Comparison of ENCODE assay signal across 1 cellular context in the genomic region with DNA sequence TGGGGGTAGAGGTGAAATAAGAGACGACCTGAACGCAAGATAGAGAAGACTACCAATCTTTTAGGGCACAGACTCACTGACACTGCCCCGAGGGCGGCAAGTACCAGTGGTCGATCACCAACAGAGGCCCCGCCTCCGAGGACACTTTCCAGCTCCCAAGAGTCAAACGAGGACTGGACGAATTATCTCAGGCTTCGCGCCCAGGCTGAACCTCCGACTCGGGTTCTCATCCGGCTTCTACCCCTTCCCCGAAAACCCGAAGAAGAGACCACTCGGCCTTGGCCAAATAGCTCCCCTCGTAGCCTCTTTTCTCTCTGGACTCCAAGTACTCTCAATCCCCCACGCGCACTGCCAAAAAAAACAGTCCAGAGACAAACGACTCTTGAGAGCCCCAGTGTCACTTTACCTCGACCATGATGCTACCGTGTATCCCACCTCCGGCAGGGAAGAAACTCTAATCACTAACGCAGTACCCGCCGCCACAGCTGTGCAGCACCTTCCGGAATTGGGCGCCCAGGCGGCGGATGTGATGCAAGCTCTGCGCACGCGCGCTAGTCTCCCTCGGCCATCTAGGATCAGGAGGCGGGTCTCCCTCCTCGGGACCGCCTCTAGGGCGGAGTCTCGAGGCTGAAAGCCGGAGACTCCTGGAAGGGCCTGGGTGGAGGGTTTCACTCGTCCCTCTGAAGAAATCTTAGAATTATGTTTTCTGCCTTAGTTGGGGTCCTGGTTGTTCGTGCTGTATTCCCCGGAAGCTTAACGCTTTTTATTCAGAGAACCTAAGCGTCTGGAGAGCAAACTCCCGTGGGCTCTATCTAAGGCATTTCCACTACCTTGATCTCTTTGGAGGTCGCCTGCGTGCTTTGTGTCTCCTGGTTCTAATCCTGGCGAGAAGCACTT.
TF ChIP-seq lines count a peak whose summit lies in the region.

A gene (minus strand): TSS at position 507 of the 897 bp plus-strand sequence. CDS start 92 bp downstream, at position 415.

TF ChIP-seq in HepG2, 621 proteins besides CTCF, POLR2A, EP300 and RAD21 (continued from another document and continues in another):
- TF ChIP-seq, protein P1, sequence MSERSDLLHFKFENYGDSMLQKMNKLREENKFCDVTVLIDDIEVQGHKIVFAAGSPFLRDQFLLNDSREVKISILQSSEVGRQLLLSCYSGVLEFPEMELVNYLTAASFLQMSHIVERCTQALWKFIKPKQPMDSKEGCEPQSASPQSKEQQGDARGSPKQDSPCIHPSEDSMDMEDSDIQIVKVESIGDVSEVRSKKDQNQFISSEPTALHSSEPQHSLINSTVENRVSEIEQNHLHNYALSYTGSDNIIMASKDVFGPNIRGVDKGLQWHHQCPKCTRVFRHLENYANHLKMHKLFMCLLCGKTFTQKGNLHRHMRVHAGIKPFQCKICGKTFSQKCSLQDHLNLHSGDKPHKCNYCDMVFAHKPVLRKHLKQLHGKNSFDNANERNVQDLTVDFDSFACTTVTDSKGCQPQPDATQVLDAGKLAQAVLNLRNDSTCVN (CRISPR knock-in tag; IDR thresholded peaks at IDR 0.05; ENCODE audit: borderline replicate concordance) = no peak
- TF ChIP-seq, protein P2, sequence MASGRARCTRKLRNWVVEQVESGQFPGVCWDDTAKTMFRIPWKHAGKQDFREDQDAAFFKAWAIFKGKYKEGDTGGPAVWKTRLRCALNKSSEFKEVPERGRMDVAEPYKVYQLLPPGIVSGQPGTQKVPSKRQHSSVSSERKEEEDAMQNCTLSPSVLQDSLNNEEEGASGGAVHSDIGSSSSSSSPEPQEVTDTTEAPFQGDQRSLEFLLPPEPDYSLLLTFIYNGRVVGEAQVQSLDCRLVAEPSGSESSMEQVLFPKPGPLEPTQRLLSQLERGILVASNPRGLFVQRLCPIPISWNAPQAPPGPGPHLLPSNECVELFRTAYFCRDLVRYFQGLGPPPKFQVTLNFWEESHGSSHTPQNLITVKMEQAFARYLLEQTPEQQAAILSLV (CRISPR knock-in tag; IDR thresholded peaks at IDR 0.05; ENCODE audit: borderline replicate concordance) = no peak
- no peak for TF ChIP-seq NFKB2 (CRISPR knock-in tag; IDR thresholded peaks at IDR 0.05; ENCODE audit: borderline replicate concordance)
- TF ChIP-seq ONECUT2 (CRISPR knock-in tag; IDR thresholded peaks at IDR 0.05) = no peak
- TF ChIP-seq NFKBIZ (CRISPR knock-in tag; IDR thresholded peaks at IDR 0.05) = no peak
- no peak for TF ChIP-seq ZNF652 (CRISPR knock-in tag; IDR thresholded peaks at IDR 0.05; ENCODE audit: borderline replicate concordance, low read depth)
- TF ChIP-seq, protein P3, sequence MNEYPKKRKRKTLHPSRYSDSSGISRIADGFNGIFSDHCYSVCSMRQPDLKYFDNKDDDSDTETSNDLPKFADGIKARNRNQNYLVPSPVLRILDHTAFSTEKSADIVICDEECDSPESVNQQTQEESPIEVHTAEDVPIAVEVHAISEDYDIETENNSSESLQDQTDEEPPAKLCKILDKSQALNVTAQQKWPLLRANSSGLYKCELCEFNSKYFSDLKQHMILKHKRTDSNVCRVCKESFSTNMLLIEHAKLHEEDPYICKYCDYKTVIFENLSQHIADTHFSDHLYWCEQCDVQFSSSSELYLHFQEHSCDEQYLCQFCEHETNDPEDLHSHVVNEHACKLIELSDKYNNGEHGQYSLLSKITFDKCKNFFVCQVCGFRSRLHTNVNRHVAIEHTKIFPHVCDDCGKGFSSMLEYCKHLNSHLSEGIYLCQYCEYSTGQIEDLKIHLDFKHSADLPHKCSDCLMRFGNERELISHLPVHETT (CRISPR knock-in tag; conservative IDR thresholded peaks at IDR 0.05) = no peak
- TF ChIP-seq, protein P4, sequence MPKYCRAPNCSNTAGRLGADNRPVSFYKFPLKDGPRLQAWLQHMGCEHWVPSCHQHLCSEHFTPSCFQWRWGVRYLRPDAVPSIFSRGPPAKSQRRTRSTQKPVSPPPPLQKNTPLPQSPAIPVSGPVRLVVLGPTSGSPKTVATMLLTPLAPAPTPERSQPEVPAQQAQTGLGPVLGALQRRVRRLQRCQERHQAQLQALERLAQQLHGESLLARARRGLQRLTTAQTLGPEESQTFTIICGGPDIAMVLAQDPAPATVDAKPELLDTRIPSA (CRISPR knock-in tag; IDR thresholded peaks at IDR 0.05; ENCODE audit: borderline replicate concordance) = no peak
- peak; percentile 33; the same call in 1 of the 2 replicates for TF ChIP-seq ZSCAN9 (CRISPR knock-in tag; IDR thresholded peaks at IDR 0.05; ENCODE audit: borderline replicate concordance)
- TF ChIP-seq, protein P5, sequence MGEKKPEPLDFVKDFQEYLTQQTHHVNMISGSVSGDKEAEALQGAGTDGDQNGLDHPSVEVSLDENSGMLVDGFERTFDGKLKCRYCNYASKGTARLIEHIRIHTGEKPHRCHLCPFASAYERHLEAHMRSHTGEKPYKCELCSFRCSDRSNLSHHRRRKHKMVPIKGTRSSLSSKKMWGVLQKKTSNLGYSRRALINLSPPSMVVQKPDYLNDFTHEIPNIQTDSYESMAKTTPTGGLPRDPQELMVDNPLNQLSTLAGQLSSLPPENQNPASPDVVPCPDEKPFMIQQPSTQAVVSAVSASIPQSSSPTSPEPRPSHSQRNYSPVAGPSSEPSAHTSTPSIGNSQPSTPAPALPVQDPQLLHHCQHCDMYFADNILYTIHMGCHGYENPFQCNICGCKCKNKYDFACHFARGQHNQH (CRISPR knock-in tag; IDR thresholded peaks at IDR 0.05) = no peak; the same call in 1 of the 2 replicates
- TF ChIP-seq ATF7 (IDR thresholded peaks at IDR 0.05) = no peak
- no peak for TF ChIP-seq ATF7 (CRISPR knock-in tag; IDR thresholded peaks at IDR 0.05)
- no peak; the same call in 1 of the 2 replicates for TF ChIP-seq NRL (CRISPR knock-in tag; IDR thresholded peaks at IDR 0.05; ENCODE audit: borderline replicate concordance)
- TF ChIP-seq, protein P6, sequence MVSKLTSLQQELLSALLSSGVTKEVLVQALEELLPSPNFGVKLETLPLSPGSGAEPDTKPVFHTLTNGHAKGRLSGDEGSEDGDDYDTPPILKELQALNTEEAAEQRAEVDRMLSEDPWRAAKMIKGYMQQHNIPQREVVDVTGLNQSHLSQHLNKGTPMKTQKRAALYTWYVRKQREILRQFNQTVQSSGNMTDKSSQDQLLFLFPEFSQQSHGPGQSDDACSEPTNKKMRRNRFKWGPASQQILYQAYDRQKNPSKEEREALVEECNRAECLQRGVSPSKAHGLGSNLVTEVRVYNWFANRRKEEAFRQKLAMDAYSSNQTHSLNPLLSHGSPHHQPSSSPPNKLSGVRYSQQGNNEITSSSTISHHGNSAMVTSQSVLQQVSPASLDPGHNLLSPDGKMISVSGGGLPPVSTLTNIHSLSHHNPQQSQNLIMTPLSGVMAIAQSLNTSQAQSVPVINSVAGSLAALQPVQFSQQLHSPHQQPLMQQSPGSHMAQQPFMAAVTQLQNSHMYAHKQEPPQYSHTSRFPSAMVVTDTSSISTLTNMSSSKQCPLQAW (CRISPR knock-in tag; IDR thresholded peaks at IDR 0.05) = no peak
- TF ChIP-seq, protein P7, sequence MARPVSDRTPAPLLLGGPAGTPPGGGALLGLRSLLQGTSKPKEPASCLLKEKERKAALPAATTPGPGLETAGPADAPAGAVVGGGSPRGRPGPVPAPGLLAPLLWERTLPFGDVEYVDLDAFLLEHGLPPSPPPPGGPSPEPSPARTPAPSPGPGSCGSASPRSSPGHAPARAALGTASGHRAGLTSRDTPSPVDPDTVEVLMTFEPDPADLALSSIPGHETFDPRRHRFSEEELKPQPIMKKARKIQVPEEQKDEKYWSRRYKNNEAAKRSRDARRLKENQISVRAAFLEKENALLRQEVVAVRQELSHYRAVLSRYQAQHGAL (CRISPR knock-in tag; IDR thresholded peaks at IDR 0.05; ENCODE audit: not compliant biosample characterization) = no peak
- no peak for TF ChIP-seq ZNF292 (CRISPR knock-in tag; IDR thresholded peaks at IDR 0.05; ENCODE audit: borderline replicate concordance, low read depth)
- TF ChIP-seq RFXANK (CRISPR knock-in tag; IDR thresholded peaks at IDR 0.05) = no peak
- TF ChIP-seq, protein P8, sequence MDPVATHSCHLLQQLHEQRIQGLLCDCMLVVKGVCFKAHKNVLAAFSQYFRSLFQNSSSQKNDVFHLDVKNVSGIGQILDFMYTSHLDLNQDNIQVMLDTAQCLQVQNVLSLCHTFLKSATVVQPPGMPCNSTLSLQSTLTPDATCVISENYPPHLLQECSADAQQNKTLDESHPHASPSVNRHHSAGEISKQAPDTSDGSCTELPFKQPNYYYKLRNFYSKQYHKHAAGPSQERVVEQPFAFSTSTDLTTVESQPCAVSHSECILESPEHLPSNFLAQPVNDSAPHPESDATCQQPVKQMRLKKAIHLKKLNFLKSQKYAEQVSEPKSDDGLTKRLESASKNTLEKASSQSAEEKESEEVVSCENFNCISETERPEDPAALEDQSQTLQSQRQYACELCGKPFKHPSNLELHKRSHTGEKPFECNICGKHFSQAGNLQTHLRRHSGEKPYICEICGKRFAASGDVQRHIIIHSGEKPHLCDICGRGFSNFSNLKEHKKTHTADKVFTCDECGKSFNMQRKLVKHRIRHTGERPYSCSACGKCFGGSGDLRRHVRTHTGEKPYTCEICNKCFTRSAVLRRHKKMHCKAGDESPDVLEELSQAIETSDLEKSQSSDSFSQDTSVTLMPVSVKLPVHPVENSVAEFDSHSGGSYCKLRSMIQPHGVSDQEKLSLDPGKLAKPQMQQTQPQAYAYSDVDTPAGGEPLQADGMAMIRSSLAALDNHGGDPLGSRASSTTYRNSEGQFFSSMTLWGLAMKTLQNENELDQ (CRISPR knock-in tag; IDR thresholded peaks at IDR 0.05; ENCODE audit: borderline replicate concordance) = no peak
- TF ChIP-seq RORA (CRISPR knock-in tag; IDR thresholded peaks at IDR 0.05) = no peak
- no peak for TF ChIP-seq ZNF430 (CRISPR knock-in tag; IDR thresholded peaks at IDR 0.05)
- TF ChIP-seq, protein P9, sequence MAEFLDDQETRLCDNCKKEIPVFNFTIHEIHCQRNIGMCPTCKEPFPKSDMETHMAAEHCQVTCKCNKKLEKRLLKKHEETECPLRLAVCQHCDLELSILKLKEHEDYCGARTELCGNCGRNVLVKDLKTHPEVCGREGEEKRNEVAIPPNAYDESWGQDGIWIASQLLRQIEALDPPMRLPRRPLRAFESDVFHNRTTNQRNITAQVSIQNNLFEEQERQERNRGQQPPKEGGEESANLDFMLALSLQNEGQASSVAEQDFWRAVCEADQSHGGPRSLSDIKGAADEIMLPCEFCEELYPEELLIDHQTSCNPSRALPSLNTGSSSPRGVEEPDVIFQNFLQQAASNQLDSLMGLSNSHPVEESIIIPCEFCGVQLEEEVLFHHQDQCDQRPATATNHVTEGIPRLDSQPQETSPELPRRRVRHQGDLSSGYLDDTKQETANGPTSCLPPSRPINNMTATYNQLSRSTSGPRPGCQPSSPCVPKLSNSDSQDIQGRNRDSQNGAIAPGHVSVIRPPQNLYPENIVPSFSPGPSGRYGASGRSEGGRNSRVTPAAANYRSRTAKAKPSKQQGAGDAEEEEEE (CRISPR knock-in tag; IDR thresholded peaks at IDR 0.05; ENCODE audit: borderline replicate concordance) = no peak
- no peak for TF ChIP-seq RBAK (CRISPR knock-in tag; IDR thresholded peaks at IDR 0.05)
- no peak for TF ChIP-seq TRIM24 (CRISPR knock-in tag; IDR thresholded peaks at IDR 0.05)
- TF ChIP-seq, protein P10, sequence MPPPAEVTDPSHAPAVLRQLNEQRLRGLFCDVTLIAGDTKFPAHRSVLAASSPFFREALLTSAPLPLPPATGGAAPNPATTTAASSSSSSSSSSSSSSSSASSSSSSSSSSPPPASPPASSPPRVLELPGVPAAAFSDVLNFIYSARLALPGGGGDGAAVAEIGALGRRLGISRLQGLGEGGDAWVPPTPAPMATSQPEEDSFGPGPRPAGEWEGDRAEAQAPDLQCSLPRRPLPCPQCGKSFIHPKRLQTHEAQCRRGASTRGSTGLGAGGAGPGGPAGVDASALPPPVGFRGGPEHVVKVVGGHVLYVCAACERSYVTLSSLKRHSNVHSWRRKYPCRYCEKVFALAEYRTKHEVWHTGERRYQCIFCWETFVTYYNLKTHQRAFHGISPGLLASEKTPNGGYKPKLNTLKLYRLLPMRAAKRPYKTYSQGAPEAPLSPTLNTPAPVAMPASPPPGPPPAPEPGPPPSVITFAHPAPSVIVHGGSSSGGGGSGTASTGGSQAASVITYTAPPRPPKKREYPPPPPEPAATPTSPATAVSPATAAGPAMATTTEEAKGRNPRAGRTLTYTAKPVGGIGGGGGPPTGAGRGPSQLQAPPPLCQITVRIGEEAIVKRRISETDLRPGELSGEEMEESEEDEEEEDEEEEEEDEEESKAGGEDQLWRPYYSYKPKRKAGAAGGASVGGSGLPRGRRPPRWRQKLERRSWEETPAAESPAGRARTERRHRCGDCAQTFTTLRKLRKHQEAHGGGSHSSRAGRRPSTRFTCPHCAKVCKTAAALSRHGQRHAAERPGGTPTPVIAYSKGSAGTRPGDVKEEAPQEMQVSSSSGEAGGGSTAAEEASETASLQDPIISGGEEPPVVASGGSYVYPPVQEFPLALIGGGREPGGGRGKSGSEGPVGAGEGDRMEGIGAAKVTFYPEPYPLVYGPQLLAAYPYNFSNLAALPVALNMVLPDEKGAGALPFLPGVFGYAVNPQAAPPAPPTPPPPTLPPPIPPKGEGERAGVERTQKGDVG (CRISPR knock-in tag; IDR thresholded peaks at IDR 0.05; ENCODE audit: borderline replicate concordance) = no peak
- TF ChIP-seq RAD51 (IDR thresholded peaks at IDR 0.05; ENCODE audit: borderline replicate concordance) = no peak
- no peak for TF ChIP-seq ELF4 (CRISPR knock-in tag; IDR thresholded peaks at IDR 0.05; ENCODE audit: borderline replicate concordance)
- TF ChIP-seq, protein P11, sequence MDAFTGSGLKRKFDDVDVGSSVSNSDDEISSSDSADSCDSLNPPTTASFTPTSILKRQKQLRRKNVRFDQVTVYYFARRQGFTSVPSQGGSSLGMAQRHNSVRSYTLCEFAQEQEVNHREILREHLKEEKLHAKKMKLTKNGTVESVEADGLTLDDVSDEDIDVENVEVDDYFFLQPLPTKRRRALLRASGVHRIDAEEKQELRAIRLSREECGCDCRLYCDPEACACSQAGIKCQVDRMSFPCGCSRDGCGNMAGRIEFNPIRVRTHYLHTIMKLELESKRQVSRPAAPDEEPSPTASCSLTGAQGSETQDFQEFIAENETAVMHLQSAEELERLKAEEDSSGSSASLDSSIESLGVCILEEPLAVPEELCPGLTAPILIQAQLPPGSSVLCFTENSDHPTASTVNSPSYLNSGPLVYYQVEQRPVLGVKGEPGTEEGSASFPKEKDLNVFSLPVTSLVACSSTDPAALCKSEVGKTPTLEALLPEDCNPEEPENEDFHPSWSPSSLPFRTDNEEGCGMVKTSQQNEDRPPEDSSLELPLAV (CRISPR knock-in tag; conservative IDR thresholded peaks at IDR 0.05; ENCODE audit: low read depth) = no peak
- TF ChIP-seq MXI1 (IDR thresholded peaks at IDR 0.05; ENCODE audit: borderline replicate concordance, low read depth, low read length) = peak; percentile 25; the same call in 1 of the 3 replicates
- TF ChIP-seq KDM3A (CRISPR knock-in tag; IDR thresholded peaks at IDR 0.05; ENCODE audit: low read depth) = no peak
- no peak for TF ChIP-seq FLYWCH1 (CRISPR knock-in tag; IDR thresholded peaks at IDR 0.05)
- TF ChIP-seq, protein P12, sequence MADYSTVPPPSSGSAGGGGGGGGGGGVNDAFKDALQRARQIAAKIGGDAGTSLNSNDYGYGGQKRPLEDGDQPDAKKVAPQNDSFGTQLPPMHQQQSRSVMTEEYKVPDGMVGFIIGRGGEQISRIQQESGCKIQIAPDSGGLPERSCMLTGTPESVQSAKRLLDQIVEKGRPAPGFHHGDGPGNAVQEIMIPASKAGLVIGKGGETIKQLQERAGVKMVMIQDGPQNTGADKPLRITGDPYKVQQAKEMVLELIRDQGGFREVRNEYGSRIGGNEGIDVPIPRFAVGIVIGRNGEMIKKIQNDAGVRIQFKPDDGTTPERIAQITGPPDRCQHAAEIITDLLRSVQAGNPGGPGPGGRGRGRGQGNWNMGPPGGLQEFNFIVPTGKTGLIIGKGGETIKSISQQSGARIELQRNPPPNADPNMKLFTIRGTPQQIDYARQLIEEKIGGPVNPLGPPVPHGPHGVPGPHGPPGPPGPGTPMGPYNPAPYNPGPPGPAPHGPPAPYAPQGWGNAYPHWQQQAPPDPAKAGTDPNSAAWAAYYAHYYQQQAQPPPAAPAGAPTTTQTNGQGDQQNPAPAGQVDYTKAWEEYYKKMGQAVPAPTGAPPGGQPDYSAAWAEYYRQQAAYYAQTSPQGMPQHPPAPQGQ (CRISPR knock-in tag; IDR thresholded peaks at IDR 0.05; ENCODE audit: borderline replicate concordance) = no peak
- TF ChIP-seq ZSCAN20 (CRISPR knock-in tag; IDR thresholded peaks at IDR 0.05; ENCODE audit: borderline replicate concordance) = no peak
